Comparison of ENCODE assay signal across 25 cellular contexts in the genomic region with DNA sequence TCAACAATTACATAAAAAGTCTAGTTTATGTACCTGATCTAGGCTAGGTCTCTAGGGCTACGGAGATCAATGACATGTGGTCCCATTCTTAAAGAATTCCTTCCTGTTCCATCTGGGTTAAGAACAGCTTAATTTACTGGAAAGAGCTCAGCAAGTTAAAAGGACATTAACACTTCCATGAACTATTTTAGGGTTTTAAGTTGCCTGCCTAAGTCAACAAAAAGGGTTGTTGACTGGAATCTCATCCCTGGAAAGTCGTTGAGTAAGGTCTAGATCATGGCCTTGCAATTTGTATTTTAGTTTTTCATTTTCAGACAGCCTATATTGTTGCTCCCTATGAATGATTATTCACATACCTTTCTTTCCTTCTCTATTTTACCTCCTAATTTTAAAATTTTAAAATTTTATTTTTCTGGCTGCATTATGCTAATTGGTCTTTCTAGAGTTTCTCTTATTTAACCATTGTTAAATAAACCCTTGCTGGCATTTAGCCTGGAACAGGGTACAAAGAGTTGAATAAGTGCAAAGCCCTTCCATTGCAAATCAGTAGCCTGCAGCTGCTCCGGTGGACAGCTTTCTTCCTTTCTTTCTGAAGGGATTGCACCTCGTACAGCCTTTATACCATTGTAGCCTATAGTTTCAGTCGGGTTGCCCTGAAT.
DNase-seq lines count a peak whose midpoint lies in the region; ATAC-seq, FAIRE-seq and TF ChIP-seq lines count a peak whose summit lies in the region.
"Had no signal": no experiment of that assay in that cellular context is flagged by ENCODE, and none has a peak within 500 bp of the region (broad histone marks: within the 10 kb centered on the region; RNA-seq: fewer than 3 reads in every experiment).

No MANE protein-coding gene starts in this region.

- intact Hi-C loops in kidney (cut with DNase I), result no loop called here

- no peak for ATAC-seq in HG03095 (IDR thresholded peaks at IDR 0.05; ENCODE audit: unreplicated experiment)
- ATAC-seq: activated CD8-positive, alpha-beta memory T cell treated with anti-CD3 and anti-CD28 coated beads, Interleukin-2, amount 10 ng/mL, durations not matched to agents 7 days and 5 days; heart right ventricle had no signal

- TF ChIP-seq CTCF in kidney (IDR thresholded peaks at IDR 0.05; ENCODE audit: borderline replicate concordance, extremely low read depth, insufficient read depth) (no peak), osteoblast (IDR thresholded peaks at IDR 0.05; ENCODE audit: extremely low read depth, low read depth, low read length) (no peak)

- H3K9ac ChIP-seq in HUES48 (ENCODE audit: low read depth, low read length) (no peak overlapping the region), kidney (ENCODE audit: low read length in 2 of 2) (no peak overlapping the region)
- H3K9ac ChIP-seq: GM23248 had no signal

- H3K4me1 ChIP-seq in HUES48 (ENCODE audit: control insufficient read depth, insufficient read depth, low read length) (peaks cover 44% of the 10 kb centered on the region), kidney (ENCODE audit: control insufficient read depth in 1 of 2, insufficient read depth in 1 of 2, low read depth in 1 of 2, low read length in 2 of 2) (no peaks in the 10 kb centered on the region), osteoblast (ENCODE audit: insufficient read depth, low read length) (no peaks in the 10 kb centered on the region)
- H3K4me1 ChIP-seq: ascending aorta, heart right ventricle, Peyer's patch had no signal

- FAIRE-seq in kidney (lab: Jason Lieb, UNC), result peak; percentile 29
- FAIRE-seq: GM12892 had no signal

- peak overlapping the region; percentile 18 for H2AFZ ChIP-seq in osteoblast (ENCODE audit: low read length)
- H2AFZ ChIP-seq: GM23248 had no signal

- H3K36me3 ChIP-seq in HUES48 (ENCODE audit: control insufficient read depth, insufficient read depth, low read length), result peaks cover 26% of the 10 kb centered on the region
- no peaks in the 10 kb centered on the region for H3K36me3 ChIP-seq in kidney (ENCODE audit: control insufficient read depth in 1 of 2, insufficient read depth in 2 of 2, low read length in 2 of 2)
- H3K36me3 ChIP-seq in osteoblast (ENCODE audit: insufficient read depth, low read length), result no peaks in the 10 kb centered on the region
- H3K36me3 ChIP-seq: ascending aorta, Peyer's patch had no signal

- no peak overlapping the region for H3K4me2 ChIP-seq in osteoblast (ENCODE audit: insufficient read depth, low read length)

- peak overlapping the region; percentile 90 for H3K27ac ChIP-seq in HUES48 (ENCODE audit: low read depth, low read length)
- no peak overlapping the region for H3K27ac ChIP-seq in kidney (ENCODE audit: low read depth in 2 of 2, low read length in 2 of 2)
- no peak overlapping the region for H3K27ac ChIP-seq in osteoblast (ENCODE audit: low read depth, low read length)
- H3K27ac ChIP-seq: ascending aorta, dorsolateral prefrontal cortex, GM23248, heart right ventricle, neutrophil, Peyer's patch, testis had no signal

- H3K27me3 ChIP-seq in HUES48 (ENCODE audit: control insufficient read depth, insufficient read depth, low read length) (no peaks in the 10 kb centered on the region), osteoblast (ENCODE audit: insufficient read depth, low read length) (no peaks in the 10 kb centered on the region)
- H3K27me3 ChIP-seq: ascending aorta, dorsolateral prefrontal cortex, heart right ventricle, neutrophil, Peyer's patch, testis had no signal

- H3K9me3 ChIP-seq in HUES48 (ENCODE audit: control insufficient read depth, insufficient read depth, low read length), result no peaks in the 10 kb centered on the region
- H3K9me3 ChIP-seq in kidney (ENCODE audit: control insufficient read depth in 1 of 2, low read length in 2 of 2), result no peaks in the 10 kb centered on the region
- H3K9me3 ChIP-seq in osteoblast (ENCODE audit: low read depth, low read length), result no peaks in the 10 kb centered on the region
- H3K9me3 ChIP-seq: ascending aorta, heart right ventricle, neutrophil, Peyer's patch, testis had no signal

- H3K4me3 ChIP-seq in HUES48 (ENCODE audit: low read depth, low read length) (no peak overlapping the region), kidney (ENCODE audit: low read length in 2 of 2) (no peak overlapping the region), osteoblast (ENCODE audit: insufficient read depth, low read length) (no peak overlapping the region)
- H3K4me3 ChIP-seq: ascending aorta, dorsolateral prefrontal cortex, GM23248, heart right ventricle, Peyer's patch, testis had no signal

- no peaks in the 10 kb centered on the region for H3K79me2 ChIP-seq in osteoblast (ENCODE audit: insufficient read depth, low read length)

- no peaks in the 10 kb centered on the region for H4K20me1 ChIP-seq in osteoblast (ENCODE audit: insufficient read depth, low read length)

- peak; percentile 4 for DNase-seq in NCI-H446 treated with DMSO at 0.1 percent for 48 hours (lab: John Stamatoyannopoulos, UW)
- no peak for DNase-seq in kidney
- DNase-seq in osteoblast (ENCODE audit: insufficient read length, low spot score, missing footprints), result no peak
- DNase-seq in activated gamma-delta T cell treated with Interleukin-2 at 50 U/mL for 16 hours, result no peak
- no peak for DNase-seq in NOMO-1 treated with DMSO at 0.1 percent for 48 hours (lab: John Stamatoyannopoulos, UW; ENCODE audit: unreplicated experiment)
- DNase-seq: activated CD4-positive, alpha-beta T cell treated with anti-CD3 and anti-CD28 coated beads, Interleukin-2, amount 10 ng/mL, durations not matched to agents 7 days and 5 days; activated CD8-positive, alpha-beta memory T cell treated with anti-CD3 and anti-CD28 coated beads, Interleukin-2, amount 10 ng/mL, durations not matched to agents 7 days and 5 days; AML-193; CD8-positive, alpha-beta memory T cell; DND-41; dorsolateral prefrontal cortex; GM23248; heart right ventricle; immature natural killer cell; NCI-H2171 treated with DMSO at 0.1 percent for 48 hours; NK-92 treated with Interleukin-12 subunit alpha and Interleukin-12 subunit beta, amount 100 ng/mL, for 24 hours; Peyer's patch; stimulated activated CD4-positive, alpha-beta T cell treated with anti-CD3 and anti-CD28 coated beads, Interleukin-4, amount 100 ng/mL, for 1 hour; stimulated activated naive CD4-positive, alpha-beta T cell; testis had no signal
